ENCODE assay signal across 10 cellular contexts in genomic region chr5:120803282-120803681, GRCh38.
A peak's percentile ranks its signal among the peaks of the same experiment; 100 is the strongest.
DNase-seq lines count a peak whose midpoint lies in the region; ATAC-seq and TF ChIP-seq lines count a peak whose summit lies in the region.
"Had no signal": no experiment of that assay in that cellular context is flagged by ENCODE, and none has a peak within 500 bp of the region (broad histone marks: within the 10 kb centered on the region; RNA-seq: fewer than 3 reads in every experiment).

No MANE protein-coding gene starts in this region.

- H3K9me3 ChIP-seq in BE2C: no peaks in the 10 kb centered on the region
- H3K9me3 ChIP-seq in adrenal gland (replicated peaks in 1 of 3): no peaks in the 10 kb centered on the region

- no peak for TF ChIP-seq POLR2A in adrenal gland (IDR thresholded peaks at IDR 0.05)

- H3K4me3 ChIP-seq in BE2C (ENCODE audit: low read depth, low read length) (no peak overlapping the region), adrenal gland (no peak overlapping the region), kidney epithelial cell (ENCODE audit: low read depth, low read length) (no peak overlapping the region)

- DNase-seq in BE2C (no peak), LHCN-M2 (ENCODE audit: low read depth) (peak; percentile 52), adrenal gland (no peak), kidney epithelial cell (ENCODE audit: low read depth) (no peak), germinal center (ENCODE audit: low spot score) (no peak)
- no peak for DNase-seq in stimulated activated CD8-positive, alpha-beta memory T cell treated with anti-CD3 and anti-CD28 coated beads, Interleukin-4, amount 100 ng/mL, for 48 hours
- DNase-seq: activated CD8-positive, alpha-beta T cell treated with anti-CD3 and anti-CD28 coated beads, Interleukin-2, amount 10 ng/mL, durations not matched to agents 7 days and 5 days; NCI-H2029 treated with DMSO at 0.1 percent for 48 hours had no signal

- intact Hi-C loops in adrenal gland (cut with DNase I): no loop called here

- H3K4me1 ChIP-seq in BE2C (no peaks in the 10 kb centered on the region), adrenal gland (replicated peaks in 1 of 2) (no peaks in the 10 kb centered on the region)

- H3K27me3 ChIP-seq in BE2C (no peaks in the 10 kb centered on the region), adrenal gland (no peaks in the 10 kb centered on the region), kidney epithelial cell (ENCODE audit: control insufficient read depth, insufficient read depth, low read length) (no peaks in the 10 kb centered on the region)

- H3K36me3 ChIP-seq in BE2C (no peaks in the 10 kb centered on the region), adrenal gland (replicated peaks in 1 of 2) (no peaks in the 10 kb centered on the region), kidney epithelial cell (ENCODE audit: control insufficient read depth, insufficient read depth, low read length) (no peaks in the 10 kb centered on the region)

- no peak overlapping the region for H3K27ac ChIP-seq in adrenal gland

- ATAC-seq in GM18520 (IDR thresholded peaks at IDR 0.05; ENCODE audit: unreplicated experiment) (no peak), HG03342 (IDR thresholded peaks at IDR 0.05; ENCODE audit: unreplicated experiment) (no peak)
- ATAC-seq: activated CD8-positive, alpha-beta T cell treated with anti-CD3 and anti-CD28 coated beads, Interleukin-2, amount 10 ng/mL, durations not matched to agents 7 days and 5 days had no signal

- 4 to 15% (median 9%) methylated on average over 1 of the region's 1 CpG for WGBS in adrenal gland, 4 donors

- peak; percentile 26; the same call in 1 of the 2 replicates for TF ChIP-seq CTCF in BE2C (IDR thresholded peaks at IDR 0.05; ENCODE audit: low read depth, low read length)
- peak in 4 of 6 experiments; percentile 9 to 30 (median 18) for TF ChIP-seq CTCF in adrenal gland (IDR thresholded peaks at IDR 0.05)
- TF ChIP-seq CTCF in kidney epithelial cell (IDR thresholded peaks at IDR 0.05; ENCODE audit: insufficient read depth, low read length, poor library complexity, severe bottlenecking): peak; percentile 2
